ENCODE assay signal across 22 cellular contexts in the genomic region with DNA sequence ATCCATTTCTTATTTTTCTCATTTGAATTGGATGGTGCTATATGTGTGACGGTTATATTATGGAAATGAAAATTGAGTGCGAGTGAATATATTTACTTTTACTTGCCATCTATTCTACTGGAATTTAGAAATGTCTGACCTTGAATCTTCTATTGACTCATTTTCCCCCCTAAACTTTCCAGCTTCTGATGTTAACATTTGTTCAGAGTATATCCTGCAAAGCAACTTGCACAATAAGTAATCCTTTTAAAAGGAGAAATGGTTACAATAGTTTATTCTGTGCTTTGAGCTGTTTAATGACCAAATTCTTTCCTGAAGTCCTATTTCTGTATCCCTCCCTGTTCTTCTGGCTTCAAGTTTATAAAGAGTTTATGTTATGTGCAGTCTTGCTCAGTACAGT.
"Had no signal": no experiment of that assay in that cellular context is flagged by ENCODE, and none has a peak within 500 bp of the region (broad histone marks: within the 10 kb centered on the region; RNA-seq: fewer than 3 reads in every experiment).

No MANE protein-coding gene starts in this region.

- H3K27ac ChIP-seq: colonic mucosa, foreskin keratinocyte, right lobe of liver, spleen had no signal

- H3K9me3 ChIP-seq: colonic mucosa, mucosa of descending colon, right lobe of liver, thyroid gland had no signal

- H3K4me1 ChIP-seq: colonic mucosa, foreskin keratinocyte, right lobe of liver, thyroid gland had no signal

- H3K36me3 ChIP-seq: colonic mucosa, right lobe of liver had no signal

- ATAC-seq: activated CD4-positive, alpha-beta T cell treated with anti-CD3 and anti-CD28 coated beads for 36 hours; activated CD8-positive, alpha-beta memory T cell treated with anti-CD3 and anti-CD28 coated beads, Interleukin-2, amount 10 ng/mL, durations not matched to agents 7 days and 5 days; activated naive CD4-positive, alpha-beta T cell treated with anti-CD3 and anti-CD28 coated beads, Interleukin-2, amount 50 U/mL, for 72 hours; foreskin keratinocyte; left lobe of liver; mucosa of descending colon; naive thymus-derived CD8-positive, alpha-beta T cell; right lobe of liver; stimulated activated naive CD8-positive, alpha-beta T cell treated with anti-CD3 and anti-CD28 coated beads, Interleukin-15, amount 100 ng/mL, for 72 hours; T-cell had no signal

- H3K27me3 ChIP-seq: colonic mucosa, foreskin keratinocyte, right lobe of liver, spleen, thyroid gland had no signal

- DNase-seq: activated CD4-positive, alpha-beta memory T cell treated with anti-CD3 and anti-CD28 coated beads for 36 hours; activated CD4-positive, alpha-beta T cell treated with anti-CD3 and anti-CD28 coated beads for 36 hours; activated CD8-positive, alpha-beta memory T cell treated with anti-CD3 and anti-CD28 coated beads, Interleukin-2, amount 10 ng/mL, durations not matched to agents 7 days and 5 days; activated gamma-delta T cell; activated T-cell treated with anti-CD3 and anti-CD28 coated beads, Interleukin-2, amount 50 U/mL, for 1 hour; amniotic stem cell; caudate nucleus; colonic mucosa; effector CD4-positive, alpha-beta T cell; foreskin keratinocyte; head of caudate nucleus; mammary epithelial cell; mucosa of descending colon; naive thymus-derived CD8-positive, alpha-beta T cell; posterior cingulate gyrus; right lobe of liver; spleen; stimulated activated naive CD8-positive, alpha-beta T cell treated with anti-CD3 and anti-CD28 coated beads, Interleukin-15, amount 100 ng/mL, for 72 hours; T-cell; thyroid gland had no signal

- H3K4me3 ChIP-seq: colonic mucosa, mucosa of descending colon, right lobe of liver, spleen, thyroid gland had no signal
